24 cellular contexts compared by ENCODE assay signal in genomic region chr12:89895591-89895990, GRCh38.
"Had no signal": no experiment of that assay in that cellular context is flagged by ENCODE, and none has a peak within 500 bp of the region (broad histone marks: within the 10 kb centered on the region; RNA-seq: fewer than 3 reads in every experiment).

No MANE protein-coding gene starts in this region.

- H3K4me3 ChIP-seq: lung, psoas muscle, right lobe of liver, spleen, testis, tibial nerve, upper lobe of right lung, vagina had no signal

- H3K27ac ChIP-seq: foreskin keratinocyte, neutrophil, psoas muscle, right lobe of liver, spleen, testis, tibial nerve, upper lobe of right lung, vagina had no signal

- H3K9me3 ChIP-seq: neutrophil, psoas muscle, right lobe of liver, spleen, testis, tibial nerve, upper lobe of right lung, vagina had no signal

- DNase-seq: erythroblast; foreskin keratinocyte; immature natural killer cell; kidney; left colon; left ventricle myocardium superior; mesenchymal stem cell; midbrain; naive thymus-derived CD8-positive, alpha-beta T cell; psoas muscle; retina; right lobe of liver; spleen; stimulated activated CD4-positive, alpha-beta T cell treated with anti-CD3 and anti-CD28 coated beads, Interleukin-15, amount 100 ng/mL, for 24 hours; stimulated activated CD4-positive, alpha-beta T cell treated with anti-CD3 and anti-CD28 coated beads, Interleukin-1b, Interleukin-23, amount 100 ng/mL, for 48 hours; stimulated activated CD4-positive, alpha-beta T cell treated with anti-CD3 and anti-CD28 coated beads, Interleukin-4, amount 100 ng/mL, for 4 hours; stimulated activated naive B cell treated with anti-CD40 and anti-IgM and Interleukin-4, amounts not matched to agents 10 μg/mL and 1 μg/mL and 100 μg/mL, for 72 hours; stimulated activated naive CD8-positive, alpha-beta T cell treated with anti-CD3 and anti-CD28 coated beads, Interleukin-15, amount 100 ng/mL, for 72 hours; testis; upper lobe of right lung had no signal

- H3K36me3 ChIP-seq: neutrophil, right lobe of liver, spleen, tibial nerve, upper lobe of right lung, vagina had no signal

- H3K27me3 ChIP-seq: foreskin keratinocyte, neutrophil, right lobe of liver, spleen, testis, tibial nerve, upper lobe of right lung, vagina had no signal

- H3K4me1 ChIP-seq: psoas muscle, right lobe of liver, spleen, testis, upper lobe of right lung, vagina had no signal
